Comparison of ENCODE assay signal across 1 cellular context in genomic region chr6:129699661-129700060, GRCh38.
TF ChIP-seq lines count a peak whose summit lies in the region.

No MANE protein-coding gene starts in this region.

TF ChIP-seq in K562, 482 proteins besides CTCF, POLR2A, EP300 and RAD21 (continued from another document and continues in another):
- TF ChIP-seq, protein P1, sequence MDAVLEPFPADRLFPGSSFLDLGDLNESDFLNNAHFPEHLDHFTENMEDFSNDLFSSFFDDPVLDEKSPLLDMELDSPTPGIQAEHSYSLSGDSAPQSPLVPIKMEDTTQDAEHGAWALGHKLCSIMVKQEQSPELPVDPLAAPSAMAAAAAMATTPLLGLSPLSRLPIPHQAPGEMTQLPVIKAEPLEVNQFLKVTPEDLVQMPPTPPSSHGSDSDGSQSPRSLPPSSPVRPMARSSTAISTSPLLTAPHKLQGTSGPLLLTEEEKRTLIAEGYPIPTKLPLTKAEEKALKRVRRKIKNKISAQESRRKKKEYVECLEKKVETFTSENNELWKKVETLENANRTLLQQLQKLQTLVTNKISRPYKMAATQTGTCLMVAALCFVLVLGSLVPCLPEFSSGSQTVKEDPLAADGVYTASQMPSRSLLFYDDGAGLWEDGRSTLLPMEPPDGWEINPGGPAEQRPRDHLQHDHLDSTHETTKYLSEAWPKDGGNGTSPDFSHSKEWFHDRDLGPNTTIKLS (IDR thresholded peaks at IDR 0.05; ENCODE audit: borderline replicate concordance, low read depth), result no peak
- TF ChIP-seq MEF2D (tag; conservative IDR thresholded peaks at IDR 0.05; ENCODE audit: low read depth), result no peak
- TF ChIP-seq ZNF778 (CRISPR knock-in tag; IDR thresholded peaks at IDR 0.05), result no peak
- TF ChIP-seq PYGO2 (tag; IDR thresholded peaks at IDR 0.05), result no peak
- TF ChIP-seq, protein P2, sequence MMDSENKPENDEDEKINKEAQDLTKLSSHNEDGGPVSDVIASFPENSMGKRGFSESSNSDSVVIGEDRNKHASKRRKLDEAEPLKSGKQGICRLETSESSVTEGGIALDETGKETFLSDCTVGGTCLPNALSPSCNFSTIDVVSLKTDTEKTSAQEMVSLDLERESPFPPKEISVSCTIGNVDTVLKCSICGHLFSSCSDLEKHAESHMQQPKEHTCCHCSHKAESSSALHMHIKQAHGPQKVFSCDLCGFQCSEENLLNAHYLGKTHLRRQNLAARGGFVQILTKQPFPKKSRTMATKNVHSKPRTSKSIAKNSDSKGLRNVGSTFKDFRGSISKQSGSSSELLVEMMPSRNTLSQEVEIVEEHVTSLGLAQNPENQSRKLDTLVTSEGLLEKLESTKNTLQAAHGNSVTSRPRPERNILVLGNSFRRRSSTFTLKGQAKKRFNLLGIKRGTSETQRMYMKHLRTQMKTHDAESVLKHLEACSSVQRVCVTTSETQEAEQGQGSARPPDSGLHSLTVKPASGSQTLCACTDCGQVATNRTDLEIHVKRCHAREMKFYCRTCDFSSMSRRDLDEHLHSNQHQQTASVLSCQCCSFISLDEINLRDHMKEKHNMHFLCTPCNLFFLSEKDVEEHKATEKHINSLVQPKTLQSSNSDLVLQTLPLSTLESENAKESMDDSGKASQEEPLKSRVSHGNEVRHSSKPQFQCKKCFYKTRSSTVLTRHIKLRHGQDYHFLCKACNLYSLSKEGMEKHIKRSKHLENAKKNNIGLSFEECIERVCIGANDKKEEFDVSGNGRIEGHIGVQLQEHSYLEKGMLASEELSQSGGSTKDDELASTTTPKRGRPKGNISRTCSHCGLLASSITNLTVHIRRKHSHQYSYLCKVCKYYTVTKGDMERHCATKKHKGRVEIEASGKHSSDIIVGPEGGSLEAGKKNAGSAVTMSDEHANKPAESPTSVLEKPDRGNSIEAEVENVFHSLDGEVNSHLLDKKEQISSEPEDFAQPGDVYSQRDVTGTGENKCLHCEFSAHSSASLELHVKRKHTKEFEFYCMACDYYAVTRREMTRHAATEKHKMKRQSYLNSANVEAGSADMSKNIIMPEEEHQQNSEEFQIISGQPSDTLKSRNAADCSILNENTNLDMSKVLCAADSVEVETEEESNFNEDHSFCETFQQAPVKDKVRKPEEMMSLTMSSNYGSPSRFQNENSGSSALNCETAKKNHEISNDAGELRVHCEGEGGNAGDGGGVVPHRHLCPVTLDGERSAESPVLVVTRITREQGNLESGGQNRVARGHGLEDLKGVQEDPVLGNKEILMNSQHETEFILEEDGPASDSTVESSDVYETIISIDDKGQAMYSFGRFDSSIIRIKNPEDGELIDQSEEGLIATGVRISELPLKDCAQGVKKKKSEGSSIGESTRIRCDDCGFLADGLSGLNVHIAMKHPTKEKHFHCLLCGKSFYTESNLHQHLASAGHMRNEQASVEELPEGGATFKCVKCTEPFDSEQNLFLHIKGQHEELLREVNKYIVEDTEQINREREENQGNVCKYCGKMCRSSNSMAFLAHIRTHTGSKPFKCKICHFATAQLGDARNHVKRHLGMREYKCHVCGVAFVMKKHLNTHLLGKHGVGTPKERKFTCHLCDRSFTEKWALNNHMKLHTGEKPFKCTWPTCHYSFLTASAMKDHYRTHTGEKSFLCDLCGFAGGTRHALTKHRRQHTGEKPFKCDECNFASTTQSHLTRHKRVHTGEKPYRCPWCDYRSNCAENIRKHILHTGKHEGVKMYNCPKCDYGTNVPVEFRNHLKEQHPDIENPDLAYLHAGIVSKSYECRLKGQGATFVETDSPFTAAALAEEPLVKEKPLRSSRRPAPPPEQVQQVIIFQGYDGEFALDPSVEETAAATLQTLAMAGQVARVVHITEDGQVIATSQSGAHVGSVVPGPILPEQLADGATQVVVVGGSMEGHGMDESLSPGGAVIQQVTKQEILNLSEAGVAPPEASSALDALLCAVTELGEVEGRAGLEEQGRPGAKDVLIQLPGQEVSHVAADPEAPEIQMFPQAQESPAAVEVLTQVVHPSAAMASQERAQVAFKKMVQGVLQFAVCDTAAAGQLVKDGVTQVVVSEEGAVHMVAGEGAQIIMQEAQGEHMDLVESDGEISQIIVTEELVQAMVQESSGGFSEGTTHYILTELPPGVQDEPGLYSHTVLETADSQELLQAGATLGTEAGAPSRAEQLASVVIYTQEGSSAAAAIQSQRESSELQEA (IDR thresholded peaks at IDR 0.05; ENCODE audit: low read depth), result no peak
- peak; percentile 49; the same call in 1 of the 2 replicates for TF ChIP-seq CBX1 (IDR thresholded peaks at IDR 0.05; ENCODE audit: low read depth)
- peak in 1 of 2 experiments; percentile 50; a peak in 1 of 3 replicates for TF ChIP-seq CBX3 (IDR thresholded peaks at IDR 0.05; ENCODE audit: borderline replicate concordance in 1 of 2, low read length in 2 of 2)
- 0 out of 2 replicates have a peak, but pooled peaks have one; percentile 41 for TF ChIP-seq MTA3 (IDR thresholded peaks at IDR 0.05; ENCODE audit: borderline replicate concordance)
- TF ChIP-seq YY1 (IDR thresholded peaks at IDR 0.05; ENCODE audit: borderline replicate concordance in 1 of 3, control insufficient read depth in 1 of 3, extremely low read depth in 1 of 3, insufficient read depth in 3 of 3, insufficient read length in 1 of 3, insufficient replicate concordance in 2 of 3, low read depth in 1 of 3, low read length in 2 of 3), result no peak
- no peak for TF ChIP-seq POLR2B (IDR thresholded peaks at IDR 0.05; ENCODE audit: low read depth, partially characterized antibody)
- TF ChIP-seq ZNF584 (CRISPR knock-in tag; IDR thresholded peaks at IDR 0.05; ENCODE audit: low read depth), result no peak
- no peak for TF ChIP-seq CC2D1A (IDR thresholded peaks at IDR 0.05)
- no peak for TF ChIP-seq ELF4 (CRISPR knock-in tag; IDR thresholded peaks at IDR 0.05)
- peak; percentile 47; the same call in 1 of the 2 replicates for TF ChIP-seq HMBOX1 (IDR thresholded peaks at IDR 0.05)
- no peak for TF ChIP-seq CBFB (CRISPR knock-in tag; IDR thresholded peaks at IDR 0.05)
- TF ChIP-seq, protein P3, sequence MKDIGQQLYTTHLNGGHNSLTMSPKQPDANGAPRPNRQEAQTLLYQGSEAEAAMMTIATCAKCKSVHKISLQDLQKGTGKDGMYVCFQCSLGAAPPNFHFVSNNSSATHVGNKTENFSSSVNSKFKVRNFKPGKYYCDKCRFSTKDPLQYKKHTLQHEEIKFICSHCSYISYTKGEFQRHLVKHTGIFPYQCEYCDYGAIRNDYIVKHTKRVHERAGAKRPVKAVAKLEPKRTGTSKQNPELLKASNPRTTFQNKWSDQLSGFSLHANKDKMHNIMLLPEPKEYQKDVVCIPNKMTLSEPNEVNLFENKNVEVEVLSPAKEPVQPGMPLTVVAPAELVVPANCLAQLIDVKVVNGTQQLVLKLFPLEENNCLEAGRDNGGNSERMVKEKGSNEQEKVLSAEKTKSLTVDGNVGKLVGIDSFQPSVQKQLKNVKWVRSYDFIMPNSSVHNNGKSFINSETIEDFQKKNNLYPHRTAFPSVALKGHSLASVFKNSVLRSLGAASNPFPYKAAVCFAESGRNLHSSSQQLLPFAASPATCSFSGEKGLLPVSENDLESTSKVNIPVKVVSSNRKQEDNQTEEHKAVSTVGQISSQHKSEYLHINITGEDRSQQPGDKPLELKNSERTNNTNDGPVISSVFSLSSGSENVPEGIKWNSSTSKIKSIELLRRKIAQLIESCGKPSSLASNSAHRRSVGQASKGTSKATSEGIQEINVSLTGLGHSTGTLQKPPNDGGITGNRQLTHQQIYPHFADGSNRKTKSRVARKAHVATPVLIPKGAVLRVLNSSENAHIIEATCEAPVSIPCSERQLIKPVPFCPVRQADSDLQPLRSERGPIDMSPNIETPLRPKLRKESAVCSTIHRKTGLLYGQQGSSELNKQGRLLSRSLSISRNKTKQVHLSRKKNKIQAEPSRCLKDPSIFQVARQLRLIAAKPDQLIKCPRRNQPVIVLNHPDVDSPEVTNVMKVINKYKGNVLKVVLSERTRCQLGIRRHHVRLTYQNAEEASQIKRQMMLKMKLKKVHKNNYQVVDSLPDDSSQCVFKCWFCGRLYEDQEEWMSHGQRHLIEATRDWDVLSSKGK (CRISPR knock-in tag; IDR thresholded peaks at IDR 0.05), result no peak
- TF ChIP-seq ZBTB17 (CRISPR knock-in tag; IDR thresholded peaks at IDR 0.05), result no peak
- TF ChIP-seq ZNF696 (CRISPR knock-in tag; conservative IDR thresholded peaks at IDR 0.05), result no peak
- TF ChIP-seq MYNN (IDR thresholded peaks at IDR 0.05), result 0 out of 2 replicates have a peak, but pooled peaks have one; percentile 44
- no peak for TF ChIP-seq MYNN (CRISPR knock-in tag; IDR thresholded peaks at IDR 0.05)
- no peak for TF ChIP-seq SMAD1 (IDR thresholded peaks at IDR 0.05; ENCODE audit: low read depth, low read length, partially characterized antibody)
- TF ChIP-seq ETV5 (CRISPR knock-in tag; IDR thresholded peaks at IDR 0.05; ENCODE audit: low read depth), result 0 out of 2 replicates have a peak, but pooled peaks have one; percentile 38
- TF ChIP-seq KLF6 (CRISPR knock-in tag; IDR thresholded peaks at IDR 0.05; ENCODE audit: borderline replicate concordance), result no peak
- TF ChIP-seq, protein P4, sequence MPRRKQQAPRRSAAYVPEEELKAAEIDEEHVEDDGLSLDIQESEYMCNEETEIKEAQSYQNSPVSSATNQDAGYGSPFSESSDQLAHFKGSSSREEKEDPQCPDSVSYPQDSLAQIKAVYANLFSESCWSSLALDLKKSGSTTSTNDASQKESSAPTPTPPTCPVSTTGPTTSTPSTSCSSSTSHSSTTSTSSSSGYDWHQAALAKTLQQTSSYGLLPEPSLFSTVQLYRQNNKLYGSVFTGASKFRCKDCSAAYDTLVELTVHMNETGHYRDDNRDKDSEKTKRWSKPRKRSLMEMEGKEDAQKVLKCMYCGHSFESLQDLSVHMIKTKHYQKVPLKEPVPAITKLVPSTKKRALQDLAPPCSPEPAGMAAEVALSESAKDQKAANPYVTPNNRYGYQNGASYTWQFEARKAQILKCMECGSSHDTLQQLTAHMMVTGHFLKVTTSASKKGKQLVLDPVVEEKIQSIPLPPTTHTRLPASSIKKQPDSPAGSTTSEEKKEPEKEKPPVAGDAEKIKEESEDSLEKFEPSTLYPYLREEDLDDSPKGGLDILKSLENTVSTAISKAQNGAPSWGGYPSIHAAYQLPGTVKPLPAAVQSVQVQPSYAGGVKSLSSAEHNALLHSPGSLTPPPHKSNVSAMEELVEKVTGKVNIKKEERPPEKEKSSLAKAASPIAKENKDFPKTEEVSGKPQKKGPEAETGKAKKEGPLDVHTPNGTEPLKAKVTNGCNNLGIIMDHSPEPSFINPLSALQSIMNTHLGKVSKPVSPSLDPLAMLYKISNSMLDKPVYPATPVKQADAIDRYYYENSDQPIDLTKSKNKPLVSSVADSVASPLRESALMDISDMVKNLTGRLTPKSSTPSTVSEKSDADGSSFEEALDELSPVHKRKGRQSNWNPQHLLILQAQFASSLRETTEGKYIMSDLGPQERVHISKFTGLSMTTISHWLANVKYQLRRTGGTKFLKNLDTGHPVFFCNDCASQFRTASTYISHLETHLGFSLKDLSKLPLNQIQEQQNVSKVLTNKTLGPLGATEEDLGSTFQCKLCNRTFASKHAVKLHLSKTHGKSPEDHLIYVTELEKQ (CRISPR knock-in tag; IDR thresholded peaks at IDR 0.05), result no peak
- no peak for TF ChIP-seq ATF1 (CRISPR knock-in tag; IDR thresholded peaks at IDR 0.05)
- no peak for TF ChIP-seq ATF1 (tag; IDR thresholded peaks at IDR 0.05)
- no peak for TF ChIP-seq PPARD (CRISPR knock-in tag; IDR thresholded peaks at IDR 0.05)
- no peak for TF ChIP-seq ZNF445 (CRISPR knock-in tag; IDR thresholded peaks at IDR 0.05; ENCODE audit: low read depth)
- no peak for TF ChIP-seq SMARCB1 (IDR thresholded peaks at IDR 0.05; ENCODE audit: insufficient read length, low read depth)
- TF ChIP-seq MLLT1 (IDR thresholded peaks at IDR 0.05), result no peak
- no peak for TF ChIP-seq ZNF699 (CRISPR knock-in tag; IDR thresholded peaks at IDR 0.05; ENCODE audit: insufficient replicate concordance)
- TF ChIP-seq POU5F1 (IDR thresholded peaks at IDR 0.05; ENCODE audit: borderline replicate concordance, low read depth, low read length, partially characterized antibody), result no peak
- peak; percentile 62; the same call in 1 of the 2 replicates for TF ChIP-seq TRIM28 (IDR thresholded peaks at IDR 0.05)
- no peak for TF ChIP-seq SNIP1 (IDR thresholded peaks at IDR 0.05; ENCODE audit: low read depth)
- TF ChIP-seq RBBP5 (IDR thresholded peaks at IDR 0.05; ENCODE audit: borderline replicate concordance, insufficient read depth, low read length, poor library complexity, severe bottlenecking), result no peak
- no peak for TF ChIP-seq IRF9 (tag; IDR thresholded peaks at IDR 0.05)
- TF ChIP-seq TAF9B (IDR thresholded peaks at IDR 0.05; ENCODE audit: partially characterized antibody), result no peak
- no peak for TF ChIP-seq YBX1 (IDR thresholded peaks at IDR 0.05)
- TF ChIP-seq GTF2E2 (tag; IDR thresholded peaks at IDR 0.05), result no peak
- no peak for TF ChIP-seq RNF2 (IDR thresholded peaks at IDR 0.05)
- TF ChIP-seq MEIS2 (IDR thresholded peaks at IDR 0.05; ENCODE audit: partially characterized antibody), result no peak
